ENCODE assay signal across 8 cellular contexts in genomic region chr18:9474103-9474982, GRCh38. TPM values are rescaled to one million over a fixed set of nuclear protein-coding genes. Genes with fewer than 3 reads are reported as not detected.
DNase-seq lines count a peak whose midpoint lies in the region; ATAC-seq, FAIRE-seq and TF ChIP-seq lines count a peak whose summit lies in the region.

No MANE protein-coding gene starts in this region.

- peaks cover 26% of the 10 kb centered on the region for H3K4me1 Mint-ChIP-seq in CD4-positive, alpha-beta T cell (ENCODE audit: low read depth)
- H3K4me1 Mint-ChIP-seq in effector memory CD8-positive, alpha-beta T cell (ENCODE audit: low read depth in 2 of 2) = peaks cover 16 to 25% of the 10 kb centered on the region in 2 donors

- peaks cover 29% of the 10 kb centered on the region for H3K36me3 Mint-ChIP-seq in CD4-positive, alpha-beta T cell (ENCODE audit: low read depth)
- peaks cover 10% of the 10 kb centered on the region for H3K36me3 Mint-ChIP-seq in effector memory CD8-positive, alpha-beta T cell (ENCODE audit: insufficient read depth)

- H3K4me3 ChIP-seq in mononuclear cell (ENCODE audit: low read length) = peak overlapping the region; percentile 90

- peaks cover 15% of the 10 kb centered on the region for H3K4me1 ChIP-seq in mononuclear cell (ENCODE audit: insufficient read depth, low read length)

- H3K27ac ChIP-seq in CD4-positive, alpha-beta T cell (ENCODE audit: low read depth, low read length) = peak overlapping the region; percentile 59

- H3K27me3 ChIP-seq in CD4-positive, alpha-beta T cell (ENCODE audit: control insufficient read depth, insufficient read depth, low read length) = no peaks in the 10 kb centered on the region
- peaks cover 5% of the 10 kb centered on the region for H3K27me3 ChIP-seq in mononuclear cell (ENCODE audit: insufficient read depth, low read length)

- H3K27ac Mint-ChIP-seq in CD4-positive, alpha-beta T cell = peak overlapping the region; percentile 92
- peak overlapping the region; percentile 95 to 96 for H3K27ac Mint-ChIP-seq in effector memory CD8-positive, alpha-beta T cell

- POLR2A ChIA-PET in CD4-positive, alpha-beta T cell (lab: Charles Lee) = interaction anchor here (1.7 to 2.0 kb wide), 2 partner anchors 140 to 439 kb away, joined by 4 to 10 read pairs; partner anchors contain the start of genes TWSG1 and VAPA

- no peaks in the 10 kb centered on the region for H3K9me3 ChIP-seq in CD4-positive, alpha-beta T cell (ENCODE audit: control insufficient read depth, low read length)
- H3K9me3 ChIP-seq in mononuclear cell (ENCODE audit: low read depth, low read length) = no peaks in the 10 kb centered on the region

- ATAC-seq in CD4-positive, alpha-beta T cell (ENCODE audit: poor library complexity) = no peak
- ATAC-seq in HG02884 (IDR thresholded peaks at IDR 0.05; ENCODE audit: unreplicated experiment) (peak; percentile 13), GM18498 (IDR thresholded peaks at IDR 0.05; ENCODE audit: unreplicated experiment) (no peak)
- no peak for ATAC-seq in effector memory CD8-positive, alpha-beta T cell (replicated peaks)

- H3K27me3 Mint-ChIP-seq in CD4-positive, alpha-beta T cell = peaks cover 4% of the 10 kb centered on the region
- peaks cover 0 to 19% of the 10 kb centered on the region in 2 donors for H3K27me3 Mint-ChIP-seq in effector memory CD8-positive, alpha-beta T cell

- FAIRE-seq in urothelium cell line (lab: Jason Lieb, UNC) = peak; percentile 35
- no peak for FAIRE-seq in GM19239 (lab: Jason Lieb, UNC)

- peaks cover 4% of the 10 kb centered on the region for H3K9me3 Mint-ChIP-seq in CD4-positive, alpha-beta T cell
- H3K9me3 Mint-ChIP-seq in effector memory CD8-positive, alpha-beta T cell = no peaks in the 10 kb centered on the region

- intact Hi-C loops in CD4-positive, alpha-beta T cell (cut with DNase I, micrococcal nuclease) = loop anchor here in 1 of 2 experiments (2.0 to 10.0 kb wide), 3 partner anchors 336 to 1050 kb away; partner anchors contain the start of genes MTCL1 and NAPG

- peak overlapping the region; percentile 98 for H3K4me3 Mint-ChIP-seq in CD4-positive, alpha-beta T cell
- peak overlapping the region; percentile 95 to 96 for H3K4me3 Mint-ChIP-seq in effector memory CD8-positive, alpha-beta T cell

- no peak for TF ChIP-seq CTCF in CD4-positive, alpha-beta T cell (IDR thresholded peaks at IDR 0.05)

- CTCF ChIA-PET in CD4-positive, alpha-beta T cell (lab: Charles Lee) = interaction anchor here (1.6 kb wide), 1 partner anchor 42 kb away, joined by 4 read pairs; no protein-coding TSS in a partner anchor

- DNase-seq in CD4-positive, alpha-beta T cell = peak in 2 of 10 experiments; percentile 2 to 6
- DNase-seq in SHP77 treated with DMSO at 0.1 percent for 48 hours (lab: John Stamatoyannopoulos, UW) (peak; percentile 71), urothelium cell line (ENCODE audit: low spot score) (peak; percentile 90), GM19239 (ENCODE audit: insufficient read length, low spot score) (no peak)
- DNase-seq in effector memory CD8-positive, alpha-beta T cell = peak in 1 of 3 experiments; percentile 1

RNA-seq across cellular contexts. Expression of gene RALBP1, which starts 1.0 kb away (rescaled TPM):
- total RNA-seq in CD4-positive, alpha-beta T cell = 1 to 10 TPM; 6.5 to 7.8 TPM
- 15.6 TPM for total RNA-seq in mononuclear cell
